Comparison of ENCODE assay signal across 17 cellular contexts in genomic region chr5:87069311-87069710, GRCh38.
"Had no signal": no experiment of that assay in that cellular context is flagged by ENCODE, and none has a peak within 500 bp of the region (broad histone marks: within the 10 kb centered on the region; RNA-seq: fewer than 3 reads in every experiment).

No MANE protein-coding gene starts in this region.

- H3K27ac Mint-ChIP-seq: endodermal cell; stimulated activated naive CD8-positive, alpha-beta T cell treated with anti-CD3 and anti-CD28 coated beads, Interleukin-15, amount 100 ng/mL, for 72 hours had no signal

- DNase-seq: left ventricle myocardium superior; naive thymus-derived CD8-positive, alpha-beta T cell; sigmoid colon; stimulated activated CD4-positive, alpha-beta T cell treated with anti-CD3 and anti-CD28 coated beads, Interleukin-2, amount 100 ng/mL, for 24 hours; stimulated activated CD4-positive, alpha-beta T cell treated with anti-CD3 and anti-CD28 coated beads, Interleukin-4, amount 100 ng/mL, for 4 hours; stimulated activated naive B cell treated with anti-CD40 and anti-IgM and Interleukin-4, amounts not matched to agents 10 μg/mL and 1 μg/mL and 100 μg/mL, for 72 hours; stimulated activated naive CD8-positive, alpha-beta T cell treated with anti-CD3 and anti-CD28 coated beads, Interleukin-15, amount 100 ng/mL, for 72 hours; upper lobe of right lung had no signal

- FAIRE-seq: endothelial cell of umbilical vein had no signal

- H3K9me3 Mint-ChIP-seq: endodermal cell; naive thymus-derived CD8-positive, alpha-beta T cell; neural crest cell; stimulated activated naive B cell treated with anti-CD40 and anti-IgM and Interleukin-4, amounts not matched to agents 10 μg/mL and 1 μg/mL and 100 μg/mL, for 72 hours; stimulated activated naive CD8-positive, alpha-beta T cell treated with anti-CD3 and anti-CD28 coated beads, Interleukin-15, amount 100 ng/mL, for 72 hours had no signal

- H3K27ac ChIP-seq: foreskin keratinocyte, sigmoid colon, skin epidermis, testis, tibial nerve, upper lobe of right lung, vagina had no signal

- H3K36me3 Mint-ChIP-seq: naive thymus-derived CD8-positive, alpha-beta T cell; stimulated activated naive B cell treated with anti-CD40 and anti-IgM and Interleukin-4, amounts not matched to agents 10 μg/mL and 1 μg/mL and 100 μg/mL, for 72 hours had no signal

- H3K36me3 ChIP-seq: sigmoid colon, tibial nerve, upper lobe of right lung, vagina had no signal

- H3K4me1 ChIP-seq: sigmoid colon, testis, tibial nerve, upper lobe of right lung, vagina had no signal

- H3K27me3 ChIP-seq: foreskin keratinocyte, sigmoid colon, testis, tibial nerve, upper lobe of right lung, vagina had no signal

- H3K4me3 Mint-ChIP-seq: endodermal cell; naive thymus-derived CD8-positive, alpha-beta T cell; neural crest cell; stimulated activated naive CD8-positive, alpha-beta T cell treated with anti-CD3 and anti-CD28 coated beads, Interleukin-15, amount 100 ng/mL, for 72 hours had no signal

- H3K27me3 Mint-ChIP-seq: naive thymus-derived CD8-positive, alpha-beta T cell; stimulated activated naive B cell treated with anti-CD40 and anti-IgM and Interleukin-4, amounts not matched to agents 10 μg/mL and 1 μg/mL and 100 μg/mL, for 72 hours; stimulated activated naive CD8-positive, alpha-beta T cell treated with anti-CD3 and anti-CD28 coated beads, Interleukin-15, amount 100 ng/mL, for 72 hours had no signal

- ATAC-seq: left ventricle myocardium superior; naive thymus-derived CD8-positive, alpha-beta T cell; stimulated activated naive CD8-positive, alpha-beta T cell treated with anti-CD3 and anti-CD28 coated beads, Interleukin-15, amount 100 ng/mL, for 72 hours had no signal

- H3K4me1 Mint-ChIP-seq: endodermal cell, neural crest cell had no signal

- H3K4me3 ChIP-seq: mucosa of descending colon, sigmoid colon, skin epidermis, testis, tibial nerve, upper lobe of right lung, vagina had no signal

- H3K9me3 ChIP-seq: mucosa of descending colon, sigmoid colon, testis, tibial nerve, upper lobe of right lung, vagina had no signal
